In genomic region chr7:126286317-126286716, GRCh38 we compare ENCODE assay signal across 23 cellular contexts.
"Had no signal": no experiment of that assay in that cellular context is flagged by ENCODE, and none has a peak within 500 bp of the region (broad histone marks: within the 10 kb centered on the region; RNA-seq: fewer than 3 reads in every experiment).

No MANE protein-coding gene starts in this region.

- DNase-seq: activated CD4-positive, alpha-beta memory T cell treated with anti-CD3 and anti-CD28 coated beads, Interleukin-2, amount 10 ng/mL, durations not matched to agents 7 days and 5 days; activated CD4-positive, alpha-beta T cell treated with anti-CD3 and anti-CD28 coated beads for 36 hours; activated CD4-positive, alpha-beta T cell treated with anti-CD3 and anti-CD28 coated beads, Interleukin-2, amount 50 U/mL, for 1 hour; activated CD4-positive, CD25-positive, alpha-beta regulatory T cell; activated gamma-delta T cell treated with Interleukin-2 at 50 U/mL for 16 hours; activated naive CD4-positive, alpha-beta T cell treated with anti-CD3 and anti-CD28 coated beads, Interleukin-2, amount 50 U/mL, for 16 hours; activated naive CD8-positive, alpha-beta T cell treated with anti-CD3 and anti-CD28 coated beads, Interleukin-2, amount 10 ng/mL, durations not matched to agents 7 days and 5 days; activated T-cell treated with anti-CD3 and anti-CD28 coated beads for 4 hours; activated T-cell treated with anti-CD3 and anti-CD28 coated beads, Interleukin-2, amount 50 U/mL, for 48 hours; adrenal gland; anterior cingulate cortex; cerebellar nuclear complex; NCI-H1417 treated with DMSO at 0.1 percent for 48 hours; NCI-H187 treated with DMSO at 0.1 percent for 48 hours; NCI-H2081 treated with DMSO at 0.1 percent for 48 hours; NCI-H510A treated with DMSO at 0.1 percent for 48 hours; NCI-H774; NK-92 treated with Interleukin-12 subunit alpha and Interleukin-12 subunit beta, amount 100 ng/mL, for 24 hours; PC-9; SHP77 treated with DMSO at 0.1 percent for 48 hours had no signal

- H3K4me3 ChIP-seq: adrenal gland, K562, PC-9 had no signal

- H3K27me3 ChIP-seq: adrenal gland had no signal

- ATAC-seq: activated CD4-positive, alpha-beta T cell treated with anti-CD3 and anti-CD28 coated beads for 36 hours; activated T-helper 17 cell treated with anti-CD3 and anti-CD28 coated beads, Interleukin-2, amount 50 U/mL, for 72 hours; K562 had no signal

- H3K4me2 ChIP-seq: PC-9 had no signal

- H3K27ac ChIP-seq: adrenal gland, PC-9, VCaP had no signal

- H2AFZ ChIP-seq: PC-9 had no signal

- H3K36me3 ChIP-seq: adrenal gland had no signal

- H3K9me3 ChIP-seq: adrenal gland had no signal
